ENCODE assay signal across 8 cellular contexts in the genomic region with DNA sequence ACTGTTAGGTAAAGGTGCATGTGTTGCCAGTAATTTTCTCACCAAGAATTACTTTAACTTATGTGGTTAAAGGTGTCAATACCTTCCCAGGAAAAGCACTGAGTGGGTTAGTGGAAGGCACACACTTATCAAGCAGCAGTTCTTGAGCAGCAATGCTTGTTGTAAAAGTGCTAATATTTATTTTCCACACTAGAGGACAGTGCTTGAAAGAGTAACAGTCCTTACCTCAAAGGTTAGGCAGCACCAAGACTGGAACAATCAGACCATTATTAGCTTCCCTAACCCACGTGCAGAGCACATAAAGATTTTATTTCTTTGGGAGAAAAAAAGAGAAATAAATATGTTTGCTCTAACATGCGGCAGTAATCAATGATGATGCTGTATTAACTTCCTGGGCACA. TPM values are rescaled to one million over a fixed set of nuclear protein-coding genes. Genes with fewer than 3 reads are reported as not detected.
A peak's percentile ranks its signal among the peaks of the same experiment; 100 is the strongest.
DNase-seq lines count a peak whose midpoint lies in the region; ATAC-seq and TF ChIP-seq lines count a peak whose summit lies in the region.

No MANE protein-coding gene starts in this region.

- no peak for DNase-seq in GM12865 (ENCODE audit: low read depth)
- DNase-seq in NB4 (ENCODE audit: low read depth): peak; percentile 34
- DNase-seq in choroid plexus epithelial cell (ENCODE audit: low read depth): peak; percentile 80
- no peak for DNase-seq in ovary
- DNase-seq in NK-92 (lab: John Stamatoyannopoulos, UW; ENCODE audit: unreplicated experiment): no peak
- DNase-seq in amniotic stem cell (lab: John Stamatoyannopoulos, UW): no peak
- no peak for DNase-seq in stimulated activated CD4-positive, alpha-beta T cell treated with anti-CD3 and anti-CD28 coated beads, Interleukin-1b, Interleukin-23, amount 100 ng/mL, for 48 hours

- WGBS in ovary, 3 donors: 14 to 18% (median 14%) methylated on average over 2 of the region's 2 CpGs

- TF ChIP-seq EP300 in ovary (IDR thresholded peaks at IDR 0.05): no peak

- ATAC-seq in HG02938 (IDR thresholded peaks at IDR 0.05; ENCODE audit: unreplicated experiment): no peak

- TF ChIP-seq CTCF in GM12865 (IDR thresholded peaks at IDR 0.05; ENCODE audit: insufficient read depth, low read depth, low read length, missing control alignments): peak; percentile 20
- TF ChIP-seq CTCF in NB4 (IDR thresholded peaks at IDR 0.05; ENCODE audit: low read depth, low read length): no peak
- TF ChIP-seq CTCF in choroid plexus epithelial cell (conservative IDR thresholded peaks at IDR 0.05; ENCODE audit: low read depth, low read length): peak; percentile 61
- TF ChIP-seq CTCF in ovary (IDR thresholded peaks at IDR 0.05): peak in 2 of 3 donors; percentile 45 to 49

- TF ChIP-seq POLR2A in NB4 (IDR thresholded peaks at IDR 0.05; ENCODE audit: extremely low read depth, insufficient read length) (no peak), ovary (IDR thresholded peaks at IDR 0.05) (no peak)

- H3K4me3 ChIP-seq in GM12865 (ENCODE audit: low read depth, low read length) (no peak overlapping the region), NB4 (ENCODE audit: low read depth, low read length) (no peak overlapping the region), choroid plexus epithelial cell (ENCODE audit: low read depth, low read length) (no peak overlapping the region), ovary (no peak overlapping the region)

- no peak overlapping the region for H3K27ac ChIP-seq in ovary

- H3K36me3 ChIP-seq in ovary: no peaks in the 10 kb centered on the region

- H3K27me3 ChIP-seq in ovary: no peaks in the 10 kb centered on the region

- intact Hi-C loops in ovary (cut with DNase I): no loop called here

- peaks cover 2% of the 10 kb centered on the region for H3K4me1 ChIP-seq in ovary (ENCODE audit: insufficient read depth)

- H3K9me3 ChIP-seq in ovary: no peaks in the 10 kb centered on the region

RNA-seq across cellular contexts. Expression of a gene that starts 48.8 kb away (rescaled TPM):
- total RNA-seq in ovary: 10 to 100 TPM; 26.2 to 69.1 (median 48.7) TPM
- 10 to 100 TPM; 12.1 to 29.0 TPM for polyA plus RNA-seq in ovary

Comparison
In these comparisons a context has a peak if more than half of its experiments do, and no peak if none do; other contexts are left out.
1. DNase-seq: peak in NB4 (single experiment) and choroid plexus epithelial cell (single experiment); none in GM12865 (single experiment), ovary (0 of 5), NK-92 (single experiment), amniotic stem cell (single experiment) and stimulated activated CD4-positive, alpha-beta T cell treated with anti-CD3 and anti-CD28 coated beads, Interleukin-1b, Interleukin-23, amount 100 ng/mL, for 48 hours (single experiment).